ENCODE assay signal across 24 cellular contexts in genomic region chr17:19006698-19007097, GRCh38. TPM values are rescaled to one million over a fixed set of nuclear protein-coding genes. Genes with fewer than 3 reads are reported as not detected.
DNase-seq lines count a peak whose midpoint lies in the region; ATAC-seq, FAIRE-seq and TF ChIP-seq lines count a peak whose summit lies in the region.
"Had no signal": no experiment of that assay in that cellular context is flagged by ENCODE, and none has a peak within 500 bp of the region (broad histone marks: within the 10 kb centered on the region; RNA-seq: fewer than 3 reads in every experiment).

No MANE protein-coding gene starts in this region.

- H2BK12ac ChIP-seq in neuronal stem cell (ENCODE audit: low read length): no peak overlapping the region

- no peaks in the 10 kb centered on the region for H3K27me3 Mint-ChIP-seq in CD4-positive, alpha-beta memory T cell
- peaks cover 26% of the 10 kb centered on the region for H3K27me3 Mint-ChIP-seq in nephron (ENCODE audit: low read depth)
- H3K27me3 Mint-ChIP-seq: IgD-negative memory B cell had no signal

- no peak overlapping the region for H2BK5ac ChIP-seq in neuronal stem cell (ENCODE audit: low read length)

- no peaks in the 10 kb centered on the region for H4K20me1 ChIP-seq in SK-N-SH (ENCODE audit: insufficient read depth)
- H4K20me1 ChIP-seq in K562 (replicated peaks; ENCODE audit: control insufficient read depth, insufficient read depth, low read length): peaks cover 8% of the 10 kb centered on the region; the same call in 1 of the 2 replicates

- TF ChIP-seq RAD21 in SK-N-SH (IDR thresholded peaks at IDR 0.05; ENCODE audit: low read length): no peak
- no peak for TF ChIP-seq RAD21 in K562 (CRISPR knock-in tag; conservative IDR thresholded peaks at IDR 0.05 in 1 of 2, IDR thresholded peaks at IDR 0.05 in 1 of 2)

- no peak overlapping the region for H2BK120ac ChIP-seq in neuronal stem cell (ENCODE audit: low read depth, low read length)

- in situ Hi-C loops in K562 (cut with MboI): no loop called here

- no peak for TF ChIP-seq POLR2A in K562 (conservative IDR thresholded peaks at IDR 0.05)

- POLR2A ChIA-PET in SK-N-SH (lab: Yijun Ruan, JAX) (no interaction called here), K562 (lab: Yijun Ruan, JAX) (no interaction called here)
- POLR2A ChIA-PET in CD4-positive, alpha-beta memory T cell (lab: Charles Lee; ENCODE audit: partially characterized antibody): interaction anchor here (1.1 to 1.2 kb wide), 2 partner anchors 12 to 17 kb away, joined by 3 to 7 read pairs; no protein-coding TSS in a partner anchor

- peaks cover 0 to 2% (median 0%) of the 10 kb centered on the region in 8 donors for H3K9me3 Mint-ChIP-seq in CD4-positive, alpha-beta memory T cell
- H3K9me3 Mint-ChIP-seq in nephron: peaks cover 4% of the 10 kb centered on the region
- H3K9me3 Mint-ChIP-seq: IgD-negative memory B cell had no signal

- no peak for TF ChIP-seq CTCF in SK-N-SH (IDR thresholded peaks at IDR 0.05)
- no peak for TF ChIP-seq CTCF in K562 (IDR thresholded peaks at IDR 0.05 in 2 of 3, conservative IDR thresholded peaks at IDR 0.05 in 1 of 3; ENCODE audit: insufficient read depth in 2 of 3, low read depth in 1 of 3, low read length in 3 of 3)
- no peak for TF ChIP-seq CTCF in nephron (IDR thresholded peaks at IDR 0.05; ENCODE audit: unreplicated experiment in 3 of 3)
- TF ChIP-seq CTCF in WERI-Rb-1 (IDR thresholded peaks at IDR 0.05; ENCODE audit: low read depth, low read length): no peak

- H3K27me3 ChIP-seq in SK-N-SH (ENCODE audit: insufficient read depth) (no peaks in the 10 kb centered on the region), K562 (ENCODE audit: control insufficient read depth in 2 of 2, insufficient read depth in 2 of 2, low read length in 2 of 2) (no peaks in the 10 kb centered on the region), WERI-Rb-1 (ENCODE audit: insufficient read depth, low read depth, severe bottlenecking) (no peaks in the 10 kb centered on the region), neuronal stem cell (ENCODE audit: control insufficient read depth in 3 of 3, insufficient read depth in 3 of 3, low read depth in 1 of 3, low read length in 3 of 3) (peaks cover 0 to 54% (median 0%) of the 10 kb centered on the region in 3 experiments)
- no peaks in the 10 kb centered on the region for H3K27me3 ChIP-seq in CD4-positive, alpha-beta memory T cell (ENCODE audit: insufficient read depth, low read length)

- no peak overlapping the region for H2AFZ ChIP-seq in SK-N-SH (ENCODE audit: low read depth)
- H2AFZ ChIP-seq in K562 (ENCODE audit: low read depth, low read length): no peak overlapping the region
- H2AFZ ChIP-seq in neuronal stem cell (ENCODE audit: low read length): no peak overlapping the region

- H3K4me3 Mint-ChIP-seq in CD4-positive, alpha-beta memory T cell: no peak overlapping the region
- H3K4me3 Mint-ChIP-seq in nephron: peak overlapping the region in 2 of 3 experiments; percentile 21

- H3K27ac ChIP-seq in SK-N-SH (ENCODE audit: low read depth in 2 of 2, low read length in 1 of 2): no peak overlapping the region
- no peak overlapping the region for H3K27ac ChIP-seq in CD4-positive, alpha-beta memory T cell (ENCODE audit: low read depth, low read length)
- no peak overlapping the region for H3K27ac ChIP-seq in K562 (ENCODE audit: extremely low read depth, low read depth, low read length)
- H3K27ac ChIP-seq in WERI-Rb-1: no peak overlapping the region
- H3K27ac ChIP-seq in neuronal stem cell (replicated peaks; ENCODE audit: low read length): no peak overlapping the region
- H3K27ac ChIP-seq: 22Rv1, SJCRH30 had no signal

- H4K8ac ChIP-seq in neuronal stem cell (ENCODE audit: low read depth, low read length): no peak overlapping the region

- H3K18ac ChIP-seq in neuronal stem cell (ENCODE audit: low read length): no peak overlapping the region

- peaks cover 15% of the 10 kb centered on the region for H3F3A ChIP-seq in SK-N-SH (replicated peaks; ENCODE audit: insufficient read depth)

- no peak overlapping the region for H2AK5ac ChIP-seq in neuronal stem cell (ENCODE audit: low read depth, low read length)

- ATAC-seq in SK-N-SH treated with all-trans-retinoic acid at 6 μM for 48 hours (no peak), K562 (no peak), Right ventricle myocardium inferior (no peak)
- ATAC-seq: Panc1 had no signal

- intact Hi-C loops in CD4-positive, alpha-beta memory T cell (cut with micrococcal nuclease): loop anchor here (10.0 kb wide), 1 partner anchor 382 kb away; no protein-coding TSS in a partner anchor
- intact Hi-C loops in K562 (cut with micrococcal nuclease) (no loop called here), Right ventricle myocardium inferior (cut with DNase I) (no loop called here)

- H3K23ac ChIP-seq in neuronal stem cell (ENCODE audit: low read depth, low read length, poor library complexity): no peak overlapping the region

- H3K4me3 ChIP-seq in SK-N-SH (ENCODE audit: low read depth in 2 of 2, low read length in 1 of 2) (no peak overlapping the region), K562 (no peak overlapping the region), WERI-Rb-1 (ENCODE audit: low read depth, low read length) (no peak overlapping the region), neuronal stem cell (ENCODE audit: low read length in 2 of 2) (no peak overlapping the region)
- H3K4me3 ChIP-seq in CD4-positive, alpha-beta memory T cell (ENCODE audit: low read length in 2 of 2): no peak overlapping the region
- H3K4me3 ChIP-seq: SJCRH30 had no signal

- H2BK15ac ChIP-seq in neuronal stem cell (ENCODE audit: low read length): no peak overlapping the region

- H3K9me1 ChIP-seq in K562 (ENCODE audit: control insufficient read depth, insufficient read depth, low read length): no peaks in the 10 kb centered on the region

- H3K4me1 ChIP-seq in SK-N-SH (ENCODE audit: control insufficient read depth in 1 of 2, insufficient read depth in 2 of 2, low read depth in 1 of 2, low read length in 1 of 2): peaks cover 5 to 8% of the 10 kb centered on the region in 2 experiments; a peak in 2 of 4 replicates
- H3K4me1 ChIP-seq in CD4-positive, alpha-beta memory T cell (ENCODE audit: insufficient read depth, low read length): peaks cover 29% of the 10 kb centered on the region
- peaks cover 13 to 31% of the 10 kb centered on the region in 2 experiments for H3K4me1 ChIP-seq in K562 (replicated peaks in 1 of 2; ENCODE audit: control insufficient read depth in 2 of 2, insufficient read depth in 2 of 2, low read length in 2 of 2)
- peaks cover 0 to 20% of the 10 kb centered on the region in 2 donors for H3K4me1 ChIP-seq in neuronal stem cell (ENCODE audit: control insufficient read depth in 2 of 2, insufficient read depth in 1 of 2, low read depth in 1 of 2, low read length in 2 of 2)
- H3K4me1 ChIP-seq: SJCRH30 had no signal

- H3K4me2 ChIP-seq in SK-N-SH (no peak overlapping the region), K562 (ENCODE audit: insufficient read depth, low read length) (no peak overlapping the region), neuronal stem cell (ENCODE audit: insufficient read depth, low read length, poor library complexity, severe bottlenecking) (no peak overlapping the region)

- H3K79me1 ChIP-seq in neuronal stem cell (ENCODE audit: low read depth, low read length): peaks cover 10% of the 10 kb centered on the region

- no peak overlapping the region for H3K4ac ChIP-seq in neuronal stem cell (ENCODE audit: low read length)

- peaks cover 15 to 34% (median 19%) of the 10 kb centered on the region in 4 donors for H3K4me1 Mint-ChIP-seq in CD4-positive, alpha-beta memory T cell
- H3K4me1 Mint-ChIP-seq in nephron: peaks cover 8% of the 10 kb centered on the region

- DNase-seq in SK-N-SH: no peak
- DNase-seq in CD4-positive, alpha-beta memory T cell: no peak
- DNase-seq in K562 (ENCODE audit: extremely low read depth in 1 of 4, low spot score in 3 of 4): no peak
- no peak for DNase-seq in Right ventricle myocardium inferior (ENCODE audit: missing footprints)
- no peak for DNase-seq in WERI-Rb-1
- no peak for DNase-seq in neuronal stem cell (ENCODE audit: low spot score)
- DNase-seq: C1 segment of cervical spinal cord, COR-L47, DMS79, H9, Karpas-422, MV-4-11, NCI-H1105 treated with DMSO at 0.1 percent for 48 hours, NCI-H2029 treated with DMSO at 0.1 percent for 48 hours, NCI-H2171, NCI-H524 treated with DMSO at 0.1 percent for 48 hours, NCI-H82, SJCRH30 had no signal

- no peak for FAIRE-seq in K562 (lab: Jason Lieb, UNC)

- no peak overlapping the region for H4K91ac ChIP-seq in neuronal stem cell (ENCODE audit: low read depth, low read length, poor library complexity)

- peaks cover 3 to 7% of the 10 kb centered on the region in 2 donors for H3K36me3 Mint-ChIP-seq in CD4-positive, alpha-beta memory T cell
- no peaks in the 10 kb centered on the region for H3K36me3 Mint-ChIP-seq in nephron (ENCODE audit: low read depth)
- H3K36me3 Mint-ChIP-seq: IgD-negative memory B cell had no signal

- TF ChIP-seq EP300 in SK-N-SH (IDR thresholded peaks at IDR 0.05; ENCODE audit: borderline replicate concordance in 1 of 2, low read depth in 1 of 2, low read length in 1 of 2) (no peak), K562 (IDR thresholded peaks at IDR 0.05; ENCODE audit: low read length) (no peak)

- H3K36me3 ChIP-seq in SK-N-SH (replicated peaks in 1 of 2; ENCODE audit: control insufficient read depth in 1 of 2, insufficient read depth in 2 of 2, low read length in 1 of 2) (no peaks in the 10 kb centered on the region), K562 (ENCODE audit: control insufficient read depth, insufficient read depth, low read length) (peaks cover 18% of the 10 kb centered on the region; the same call in 1 of the 3 replicates), WERI-Rb-1 (no peaks in the 10 kb centered on the region), neuronal stem cell (replicated peaks in 1 of 2; ENCODE audit: control insufficient read depth in 2 of 2, insufficient read depth in 2 of 2, low read length in 2 of 2) (peaks cover 0 to 2% of the 10 kb centered on the region in 2 donors)
- no peaks in the 10 kb centered on the region for H3K36me3 ChIP-seq in CD4-positive, alpha-beta memory T cell (ENCODE audit: insufficient read depth, low read length)
- H3K36me3 ChIP-seq: SJCRH30 had no signal

- no peaks in the 10 kb centered on the region for H3K9me2 ChIP-seq in SK-N-SH

- H3K9me3 ChIP-seq in SK-N-SH (no peaks in the 10 kb centered on the region), K562 (replicated peaks; ENCODE audit: control insufficient read depth, insufficient read depth, low read depth, low read length) (no peaks in the 10 kb centered on the region), WERI-Rb-1 (ENCODE audit: severe bottlenecking) (peaks cover 4% of the 10 kb centered on the region), neuronal stem cell (replicated peaks in 1 of 2; ENCODE audit: control insufficient read depth in 2 of 2, insufficient read depth in 1 of 2, low read depth in 1 of 2, low read length in 2 of 2) (peaks cover 1 to 7% of the 10 kb centered on the region in 2 donors)
- no peaks in the 10 kb centered on the region for H3K9me3 ChIP-seq in CD4-positive, alpha-beta memory T cell (ENCODE audit: control insufficient read depth in 1 of 2, low read length in 2 of 2)

- peak overlapping the region in 5 of 7 donors; percentile 0 to 87 (median 51) for H3K27ac Mint-ChIP-seq in CD4-positive, alpha-beta memory T cell
- no peak overlapping the region for H3K27ac Mint-ChIP-seq in nephron
- H3K27ac Mint-ChIP-seq: H9 had no signal

- no TSS peak for BruUV-seq in K562 (replicated peaks; lab: Mats Ljungman, UMichigan)

- no peak overlapping the region for H3K14ac ChIP-seq in neuronal stem cell (ENCODE audit: low read length)

- CTCF ChIA-PET in SK-N-SH (lab: Yijun Ruan, JAX) (no interaction called here), K562 (lab: Yijun Ruan, JAX; ENCODE audit: low intra/inter-chr PET ratio) (no interaction called here)
- CTCF ChIA-PET in CD4-positive, alpha-beta memory T cell (lab: Charles Lee; ENCODE audit: partially characterized antibody): interaction anchor here (1.1 kb wide), 1 partner anchor 16 kb away, joined by 3 read pairs; no protein-coding TSS in a partner anchor

- H3K9ac ChIP-seq in SK-N-SH (no peak overlapping the region), K562 (ENCODE audit: insufficient read depth in 1 of 2, low read depth in 2 of 2, low read length in 2 of 2) (no peak overlapping the region), neuronal stem cell (ENCODE audit: low read depth, low read length, poor library complexity) (no peak overlapping the region)

- H3K79me2 ChIP-seq in SK-N-SH (ENCODE audit: insufficient read depth) (peaks cover 23% of the 10 kb centered on the region; the same call in 1 of the 2 replicates), K562 (ENCODE audit: control insufficient read depth, insufficient read depth, low read length) (peaks cover 13% of the 10 kb centered on the region; the same call in 2 of the 3 replicates)

RNA-seq across cellular contexts. Expression of gene FAM83G, which starts 2.1 kb away (rescaled TPM):
- polyA plus RNA-seq in SK-N-SH (2012; rRNA removed) (6.4 and 6.5 TPM in 2 replicates), K562 (2011; rRNA removed) (3.4 and 4.2 TPM in 2 replicates), K562 (2014; fragmentation: Illumina TruSeq; extraction: Trizol) (4.8 and 6.5 TPM in 2 replicates), K562 (2014; fragmentation: Nextera tagmentation; extraction: Ambion mirVana) (under 1 TPM in 1 of 2 experiments, not detected in 1; 0.04 TPM), K562 (2014; rRNA removed) (5.5 and 5.7 TPM in 2 replicates)
- 2.2 and 3.8 TPM in 2 replicates for polyA plus RNA-seq in SK-N-SH (2012; cell fraction: cytosol; rRNA removed)
- 13.1 and 14.0 TPM in 2 replicates for polyA plus RNA-seq in SK-N-SH (2012; cell fraction: nucleus; rRNA removed)
- total RNA-seq in CD4-positive, alpha-beta memory T cell: 10 to 100 TPM; 13.8 to 15.1 TPM
- polyA plus RNA-seq in CD4-positive, alpha-beta memory T cell: 1 to 10 TPM; 1.6 to 6.9 TPM
- 8.8 and 26.9 TPM in 2 replicates for total RNA-seq in K562 (2011; cell fraction: chromatin; rRNA removed; ENCODE audit: low replicate concordance)
- 22.8 and 25.7 TPM in 2 replicates for total RNA-seq in K562 (2011; cell fraction: nucleolus; rRNA removed)
- 11.5 and 13.5 TPM in 2 replicates for total RNA-seq in K562 (2011; cell fraction: nucleoplasm; rRNA removed)
- total RNA-seq in K562 (2014; rRNA removed) (7.6 and 12.9 TPM in 2 replicates), K562 (2014; rRNA removed; fragmentation: Illumina TruSeq; extraction: Trizol) (1.9 and 2.3 TPM in 2 replicates), K562 (2015; rRNA removed; fragmentation: Illumina TruSeq; extraction: Trizol) (4.2 and 5.6 TPM in 2 replicates), K562 (2021) (9.1 and 10.3 TPM in 2 replicates), Right ventricle myocardium inferior (2.7 TPM)
- 3.5 and 6.6 TPM in 2 replicates for polyA plus RNA-seq in K562 (2011; cell fraction: cytosol; rRNA removed)
- 9.7 and 20.5 TPM in 2 replicates for polyA plus RNA-seq in K562 (2011; cell fraction: nucleus; rRNA removed)
- 4.2 and 5.3 TPM in 2 replicates for polyA plus RNA-seq in K562 (2012)
- 3.2 and 4.8 TPM in 2 replicates for polyA minus RNA-seq in K562 (2011; rRNA and poly(A)+ RNA removed)
- 5.2 and 5.4 TPM in 2 replicates for polyA minus RNA-seq in K562 (2011; cell fraction: cytosol; rRNA and poly(A)+ RNA removed)
- 7.1 and 7.9 TPM in 2 replicates for polyA minus RNA-seq in K562 (2011; cell fraction: nucleus; rRNA and poly(A)+ RNA removed)
- polyA plus RNA-seq in neuronal stem cell (2013, experiment 1 of 2): 9.5 TPM
- 9.7 TPM for polyA plus RNA-seq in neuronal stem cell (2013, experiment 2 of 2)

RNA-seq across cellular contexts. Expression of gene GRAP, which starts 40.1 kb away (rescaled TPM):
- polyA plus RNA-seq in SK-N-SH (2012; rRNA removed) (0.02 TPM in 1 of 2 replicates, not detected in the other), K562 (2011; rRNA removed) (0.05 and 0.07 TPM in 2 replicates), K562 (2014; fragmentation: Illumina TruSeq; extraction: Trizol) (not detected in 2 replicates), K562 (2014; fragmentation: Nextera tagmentation; extraction: Ambion mirVana) (not detected), K562 (2014; rRNA removed) (0.41 TPM in 1 of 2 replicates, not detected in the other)
- polyA plus RNA-seq in SK-N-SH (2012; cell fraction: cytosol; rRNA removed): 0.01 TPM in 2 replicates
- polyA plus RNA-seq in SK-N-SH (2012; cell fraction: nucleus; rRNA removed): 0.25 and 0.27 TPM in 2 replicates
- 10 to 100 TPM; 63.1 to 75.8 TPM for total RNA-seq in CD4-positive, alpha-beta memory T cell
- 10 to 100 TPM; 61.6 to 70.1 TPM for polyA plus RNA-seq in CD4-positive, alpha-beta memory T cell
- not detected in 2 replicates for total RNA-seq in K562 (2011; cell fraction: chromatin; rRNA removed; ENCODE audit: low replicate concordance)
- total RNA-seq in K562 (2011; cell fraction: nucleolus; rRNA removed): 0.17 and 0.79 TPM in 2 replicates
- not detected in 2 replicates for total RNA-seq in K562 (2011; cell fraction: nucleoplasm; rRNA removed)
- total RNA-seq in K562 (2014; rRNA removed) (not detected in 2 replicates), K562 (2014; rRNA removed; fragmentation: Illumina TruSeq; extraction: Trizol) (not detected in 2 replicates), K562 (2015; rRNA removed; fragmentation: Illumina TruSeq; extraction: Trizol) (0.11 TPM in 1 of 2 replicates, not detected in the other), K562 (2021) (0.07 and 0.27 TPM in 2 replicates), Right ventricle myocardium inferior (2.0 TPM)
- 0.04 and 0.07 TPM in 2 replicates for polyA plus RNA-seq in K562 (2011; cell fraction: cytosol; rRNA removed)
- 0.37 TPM in 1 of 2 replicates, not detected in the other for polyA plus RNA-seq in K562 (2011; cell fraction: nucleus; rRNA removed)
- polyA plus RNA-seq in K562 (2012): 0.29 TPM in 1 of 2 replicates, not detected in the other
- polyA minus RNA-seq in K562 (2011; rRNA and poly(A)+ RNA removed): not detected in 2 replicates
- polyA minus RNA-seq in K562 (2011; cell fraction: cytosol; rRNA and poly(A)+ RNA removed): not detected in 2 replicates
- polyA minus RNA-seq in K562 (2011; cell fraction: nucleus; rRNA and poly(A)+ RNA removed): 0.27 TPM in 1 of 2 replicates, not detected in the other
- 0.08 TPM for polyA plus RNA-seq in neuronal stem cell (2013, experiment 1 of 2)
- polyA plus RNA-seq in neuronal stem cell (2013, experiment 2 of 2): 0.11 TPM

RNA-seq across cellular contexts. Expression of gene SLC5A10, which starts 54.7 kb away (rescaled TPM):
- polyA plus RNA-seq in SK-N-SH (2012; rRNA removed): not detected in 2 replicates
- polyA plus RNA-seq in SK-N-SH (2012; cell fraction: cytosol; rRNA removed): not detected in 2 replicates
- polyA plus RNA-seq in SK-N-SH (2012; cell fraction: nucleus; rRNA removed): 0.01 TPM in 2 replicates
- total RNA-seq in CD4-positive, alpha-beta memory T cell: not detected
- polyA plus RNA-seq in CD4-positive, alpha-beta memory T cell: under 1 TPM; 0.10 to 0.11 TPM
- total RNA-seq in K562 (2011; cell fraction: chromatin; rRNA removed; ENCODE audit: low replicate concordance): 0.51 TPM in 1 of 2 replicates, not detected in the other
- total RNA-seq in K562 (2011; cell fraction: nucleolus; rRNA removed): 0.17 and 0.39 TPM in 2 replicates
- total RNA-seq in K562 (2011; cell fraction: nucleoplasm; rRNA removed): 0.37 and 0.46 TPM in 2 replicates
- 0.09 TPM in 1 of 2 replicates, not detected in the other for total RNA-seq in K562 (2014; rRNA removed)
- total RNA-seq in K562 (2014; rRNA removed; fragmentation: Illumina TruSeq; extraction: Trizol): not detected in 2 replicates
- 0.04 TPM in 1 of 2 replicates, not detected in the other for total RNA-seq in K562 (2015; rRNA removed; fragmentation: Illumina TruSeq; extraction: Trizol)
- total RNA-seq in K562 (2021): not detected in 2 replicates
- 0.01 and 0.03 TPM in 2 replicates for polyA plus RNA-seq in K562 (2011; rRNA removed)
- polyA plus RNA-seq in K562 (2011; cell fraction: cytosol; rRNA removed): 0.01 TPM in 1 of 2 replicates, not detected in the other
- polyA plus RNA-seq in K562 (2011; cell fraction: nucleus; rRNA removed): 0.06 TPM in 2 replicates
- 0.04 and 0.07 TPM in 2 replicates for polyA plus RNA-seq in K562 (2012)
- 0.04 TPM in 1 of 2 replicates, not detected in the other for polyA plus RNA-seq in K562 (2014; fragmentation: Illumina TruSeq; extraction: Trizol)
- polyA plus RNA-seq in K562 (2014; fragmentation: Nextera tagmentation; extraction: Ambion mirVana): not detected
- polyA plus RNA-seq in K562 (2014; rRNA removed): 0.03 and 0.05 TPM in 2 replicates
- polyA minus RNA-seq in K562 (2011; rRNA and poly(A)+ RNA removed): not detected in 2 replicates
- not detected in 2 replicates for polyA minus RNA-seq in K562 (2011; cell fraction: cytosol; rRNA and poly(A)+ RNA removed)
- 0.13 and 0.22 TPM in 2 replicates for polyA minus RNA-seq in K562 (2011; cell fraction: nucleus; rRNA and poly(A)+ RNA removed)
- total RNA-seq in Right ventricle myocardium inferior: not detected
- under 0.01 TPM for polyA plus RNA-seq in neuronal stem cell (2013, experiment 1 of 2)
- polyA plus RNA-seq in neuronal stem cell (2013, experiment 2 of 2): not detected
- total RNA-seq: H9, M059J, SJCRH30 had no signal

Comparison
In these comparisons a context has a peak if more than half of its experiments do, and no peak if none do; other contexts are left out.
1. H3K27ac Mint-ChIP-seq: peak in CD4-positive, alpha-beta memory T cell (5 of 7); none in nephron (0 of 3).
2. H3K4me3 Mint-ChIP-seq: peak in nephron (2 of 3); none in CD4-positive, alpha-beta memory T cell (0 of 8).
3. RNA of gene GRAP, which starts 40.1 kb away (total RNA-seq): 63.1 to 75.8 TPM in CD4-positive, alpha-beta memory T cell; 2.0 TPM in Right ventricle myocardium inferior (single experiment) and 0.07 to 0.79 TPM in K562; every median in the first group is over 10 times any median in the second.